ENCODE assay signal across 1 cellular context in the genomic region with DNA sequence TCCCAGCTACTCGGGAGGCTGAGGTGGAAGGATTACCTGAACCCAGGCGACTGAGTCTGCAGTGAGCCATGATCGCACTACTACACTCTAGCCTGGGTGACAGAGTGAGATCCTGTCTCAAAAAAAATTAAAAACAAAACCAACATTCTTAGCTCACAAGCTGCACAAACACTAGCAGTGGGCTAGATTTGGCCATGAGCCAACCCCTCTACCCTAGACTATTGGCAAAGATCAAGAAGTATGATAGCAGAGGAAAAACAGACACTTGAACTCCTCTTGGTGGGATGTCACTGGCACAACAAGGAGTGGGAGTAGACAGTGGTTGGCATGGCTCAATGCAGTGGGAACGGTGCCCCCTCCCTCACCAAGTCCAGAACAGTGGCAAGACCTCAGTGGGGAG.
TF ChIP-seq lines count a peak whose summit lies in the region.

No MANE protein-coding gene starts in this region.

TF ChIP-seq in H1, 55 proteins besides CTCF, POLR2A, EP300 and RAD21:
- TF ChIP-seq TEAD4 (IDR thresholded peaks at IDR 0.05; ENCODE audit: low read depth, low read length) (no peak), SP1 (IDR thresholded peaks at IDR 0.05; ENCODE audit: low read depth, low read length) (no peak), SP2 (IDR thresholded peaks at IDR 0.05; ENCODE audit: low read length) (no peak), FOSL1 (IDR thresholded peaks at IDR 0.05; ENCODE audit: insufficient read depth, low read depth, low read length) (no peak), EGR1 (IDR thresholded peaks at IDR 0.05; ENCODE audit: borderline replicate concordance, low read depth, low read length) (no peak), HDAC2 (IDR thresholded peaks at IDR 0.05; ENCODE audit: borderline replicate concordance in 1 of 2, low read depth in 2 of 2, low read length in 2 of 2) (no peak), HDAC6 (IDR thresholded peaks at IDR 0.05; ENCODE audit: low read depth, low read length) (no peak), SIRT6 (IDR thresholded peaks at IDR 0.05; ENCODE audit: low read length) (no peak), YY1 (IDR thresholded peaks at IDR 0.05; ENCODE audit: low read depth, low read length) (no peak), CHD2 (IDR thresholded peaks at IDR 0.05; ENCODE audit: low read length) (no peak), MAFK (IDR thresholded peaks at IDR 0.05; ENCODE audit: low read depth, low read length) (no peak), POLR2AphosphoS5 (IDR thresholded peaks at IDR 0.05; ENCODE audit: low read depth, low read length) (no peak)
- TF ChIP-seq, protein P1, sequence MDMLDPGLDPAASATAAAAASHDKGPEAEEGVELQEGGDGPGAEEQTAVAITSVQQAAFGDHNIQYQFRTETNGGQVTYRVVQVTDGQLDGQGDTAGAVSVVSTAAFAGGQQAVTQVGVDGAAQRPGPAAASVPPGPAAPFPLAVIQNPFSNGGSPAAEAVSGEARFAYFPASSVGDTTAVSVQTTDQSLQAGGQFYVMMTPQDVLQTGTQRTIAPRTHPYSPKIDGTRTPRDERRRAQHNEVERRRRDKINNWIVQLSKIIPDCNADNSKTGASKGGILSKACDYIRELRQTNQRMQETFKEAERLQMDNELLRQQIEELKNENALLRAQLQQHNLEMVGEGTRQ (IDR thresholded peaks at IDR 0.05; ENCODE audit: low read length): no peak
- TF ChIP-seq, protein P2, sequence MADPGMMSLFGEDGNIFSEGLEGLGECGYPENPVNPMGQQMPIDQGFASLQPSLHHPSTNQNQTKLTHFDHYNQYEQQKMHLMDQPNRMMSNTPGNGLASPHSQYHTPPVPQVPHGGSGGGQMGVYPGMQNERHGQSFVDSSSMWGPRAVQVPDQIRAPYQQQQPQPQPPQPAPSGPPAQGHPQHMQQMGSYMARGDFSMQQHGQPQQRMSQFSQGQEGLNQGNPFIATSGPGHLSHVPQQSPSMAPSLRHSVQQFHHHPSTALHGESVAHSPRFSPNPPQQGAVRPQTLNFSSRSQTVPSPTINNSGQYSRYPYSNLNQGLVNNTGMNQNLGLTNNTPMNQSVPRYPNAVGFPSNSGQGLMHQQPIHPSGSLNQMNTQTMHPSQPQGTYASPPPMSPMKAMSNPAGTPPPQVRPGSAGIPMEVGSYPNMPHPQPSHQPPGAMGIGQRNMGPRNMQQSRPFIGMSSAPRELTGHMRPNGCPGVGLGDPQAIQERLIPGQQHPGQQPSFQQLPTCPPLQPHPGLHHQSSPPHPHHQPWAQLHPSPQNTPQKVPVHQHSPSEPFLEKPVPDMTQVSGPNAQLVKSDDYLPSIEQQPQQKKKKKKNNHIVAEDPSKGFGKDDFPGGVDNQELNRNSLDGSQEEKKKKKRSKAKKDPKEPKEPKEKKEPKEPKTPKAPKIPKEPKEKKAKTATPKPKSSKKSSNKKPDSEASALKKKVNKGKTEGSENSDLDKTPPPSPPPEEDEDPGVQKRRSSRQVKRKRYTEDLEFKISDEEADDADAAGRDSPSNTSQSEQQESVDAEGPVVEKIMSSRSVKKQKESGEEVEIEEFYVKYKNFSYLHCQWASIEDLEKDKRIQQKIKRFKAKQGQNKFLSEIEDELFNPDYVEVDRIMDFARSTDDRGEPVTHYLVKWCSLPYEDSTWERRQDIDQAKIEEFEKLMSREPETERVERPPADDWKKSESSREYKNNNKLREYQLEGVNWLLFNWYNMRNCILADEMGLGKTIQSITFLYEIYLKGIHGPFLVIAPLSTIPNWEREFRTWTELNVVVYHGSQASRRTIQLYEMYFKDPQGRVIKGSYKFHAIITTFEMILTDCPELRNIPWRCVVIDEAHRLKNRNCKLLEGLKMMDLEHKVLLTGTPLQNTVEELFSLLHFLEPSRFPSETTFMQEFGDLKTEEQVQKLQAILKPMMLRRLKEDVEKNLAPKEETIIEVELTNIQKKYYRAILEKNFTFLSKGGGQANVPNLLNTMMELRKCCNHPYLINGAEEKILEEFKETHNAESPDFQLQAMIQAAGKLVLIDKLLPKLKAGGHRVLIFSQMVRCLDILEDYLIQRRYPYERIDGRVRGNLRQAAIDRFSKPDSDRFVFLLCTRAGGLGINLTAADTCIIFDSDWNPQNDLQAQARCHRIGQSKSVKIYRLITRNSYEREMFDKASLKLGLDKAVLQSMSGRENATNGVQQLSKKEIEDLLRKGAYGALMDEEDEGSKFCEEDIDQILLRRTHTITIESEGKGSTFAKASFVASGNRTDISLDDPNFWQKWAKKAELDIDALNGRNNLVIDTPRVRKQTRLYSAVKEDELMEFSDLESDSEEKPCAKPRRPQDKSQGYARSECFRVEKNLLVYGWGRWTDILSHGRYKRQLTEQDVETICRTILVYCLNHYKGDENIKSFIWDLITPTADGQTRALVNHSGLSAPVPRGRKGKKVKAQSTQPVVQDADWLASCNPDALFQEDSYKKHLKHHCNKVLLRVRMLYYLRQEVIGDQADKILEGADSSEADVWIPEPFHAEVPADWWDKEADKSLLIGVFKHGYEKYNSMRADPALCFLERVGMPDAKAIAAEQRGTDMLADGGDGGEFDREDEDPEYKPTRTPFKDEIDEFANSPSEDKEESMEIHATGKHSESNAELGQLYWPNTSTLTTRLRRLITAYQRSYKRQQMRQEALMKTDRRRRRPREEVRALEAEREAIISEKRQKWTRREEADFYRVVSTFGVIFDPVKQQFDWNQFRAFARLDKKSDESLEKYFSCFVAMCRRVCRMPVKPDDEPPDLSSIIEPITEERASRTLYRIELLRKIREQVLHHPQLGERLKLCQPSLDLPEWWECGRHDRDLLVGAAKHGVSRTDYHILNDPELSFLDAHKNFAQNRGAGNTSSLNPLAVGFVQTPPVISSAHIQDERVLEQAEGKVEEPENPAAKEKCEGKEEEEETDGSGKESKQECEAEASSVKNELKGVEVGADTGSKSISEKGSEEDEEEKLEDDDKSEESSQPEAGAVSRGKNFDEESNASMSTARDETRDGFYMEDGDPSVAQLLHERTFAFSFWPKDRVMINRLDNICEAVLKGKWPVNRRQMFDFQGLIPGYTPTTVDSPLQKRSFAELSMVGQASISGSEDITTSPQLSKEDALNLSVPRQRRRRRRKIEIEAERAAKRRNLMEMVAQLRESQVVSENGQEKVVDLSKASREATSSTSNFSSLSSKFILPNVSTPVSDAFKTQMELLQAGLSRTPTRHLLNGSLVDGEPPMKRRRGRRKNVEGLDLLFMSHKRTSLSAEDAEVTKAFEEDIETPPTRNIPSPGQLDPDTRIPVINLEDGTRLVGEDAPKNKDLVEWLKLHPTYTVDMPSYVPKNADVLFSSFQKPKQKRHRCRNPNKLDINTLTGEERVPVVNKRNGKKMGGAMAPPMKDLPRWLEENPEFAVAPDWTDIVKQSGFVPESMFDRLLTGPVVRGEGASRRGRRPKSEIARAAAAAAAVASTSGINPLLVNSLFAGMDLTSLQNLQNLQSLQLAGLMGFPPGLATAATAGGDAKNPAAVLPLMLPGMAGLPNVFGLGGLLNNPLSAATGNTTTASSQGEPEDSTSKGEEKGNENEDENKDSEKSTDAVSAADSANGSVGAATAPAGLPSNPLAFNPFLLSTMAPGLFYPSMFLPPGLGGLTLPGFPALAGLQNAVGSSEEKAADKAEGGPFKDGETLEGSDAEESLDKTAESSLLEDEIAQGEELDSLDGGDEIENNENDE (IDR thresholded peaks at IDR 0.05; ENCODE audit: insufficient replicate concordance, low read length): no peak
